Comparison of ENCODE assay signal across 1 cellular context in the genomic region with DNA sequence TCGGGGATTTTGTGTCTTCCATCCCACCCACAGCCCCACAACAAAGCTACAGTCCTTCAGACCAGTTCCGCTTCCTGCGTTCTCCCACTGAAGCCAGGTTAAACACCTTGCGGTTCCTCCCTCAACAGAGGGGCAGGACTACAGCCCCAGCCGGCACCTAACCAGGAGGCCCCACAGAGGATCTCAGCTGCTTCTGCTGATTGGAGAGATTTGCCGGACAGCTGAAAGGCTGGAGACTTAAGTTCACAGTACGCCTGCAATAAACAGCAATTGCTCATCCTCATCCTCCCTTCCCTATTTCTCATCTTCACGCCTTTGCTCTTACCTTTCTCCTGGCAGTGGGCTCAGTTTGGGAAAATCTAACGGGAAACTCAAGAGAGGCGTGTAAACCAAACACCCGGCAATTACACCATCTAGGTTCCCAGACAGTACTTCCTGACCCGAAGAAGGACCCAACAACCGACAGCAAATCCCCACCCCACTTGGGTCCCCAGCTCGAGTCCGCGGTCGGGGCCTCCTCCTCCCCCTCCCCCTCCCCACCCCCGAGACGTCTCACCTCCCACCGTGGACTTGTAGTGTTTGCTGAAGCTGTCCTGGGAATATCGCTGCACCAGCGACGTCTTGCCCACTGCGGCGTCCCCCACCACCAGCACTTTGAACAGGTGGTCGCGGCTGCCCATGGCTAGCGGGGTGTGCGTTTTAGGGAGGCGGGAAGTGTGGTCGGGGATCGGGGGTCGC.
TF ChIP-seq lines count a peak whose summit lies in the region.

No MANE protein-coding gene starts in this region.

TF ChIP-seq in A549, 52 proteins besides CTCF, POLR2A, EP300 and RAD21:
- TF ChIP-seq, protein P1, sequence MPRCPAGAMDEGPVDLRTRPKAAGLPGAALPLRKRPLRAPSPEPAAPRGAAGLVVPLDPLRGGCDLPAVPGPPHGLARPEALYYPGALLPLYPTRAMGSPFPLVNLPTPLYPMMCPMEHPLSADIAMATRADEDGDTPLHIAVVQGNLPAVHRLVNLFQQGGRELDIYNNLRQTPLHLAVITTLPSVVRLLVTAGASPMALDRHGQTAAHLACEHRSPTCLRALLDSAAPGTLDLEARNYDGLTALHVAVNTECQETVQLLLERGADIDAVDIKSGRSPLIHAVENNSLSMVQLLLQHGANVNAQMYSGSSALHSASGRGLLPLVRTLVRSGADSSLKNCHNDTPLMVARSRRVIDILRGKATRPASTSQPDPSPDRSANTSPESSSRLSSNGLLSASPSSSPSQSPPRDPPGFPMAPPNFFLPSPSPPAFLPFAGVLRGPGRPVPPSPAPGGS (IDR thresholded peaks at IDR 0.05), result no peak
- TF ChIP-seq HOXB5 (CRISPR knock-in tag; IDR thresholded peaks at IDR 0.05) (no peak), MAFK (IDR thresholded peaks at IDR 0.05; ENCODE audit: partially characterized antibody) (no peak), ZNF302 (CRISPR knock-in tag; IDR thresholded peaks at IDR 0.05) (no peak), JUN (IDR thresholded peaks at IDR 0.05) (no peak), CEBPB (IDR thresholded peaks at IDR 0.05) (no peak), TP53 (CRISPR knock-in tag; IDR thresholded peaks at IDR 0.05) (no peak)
- TF ChIP-seq, protein P2, sequence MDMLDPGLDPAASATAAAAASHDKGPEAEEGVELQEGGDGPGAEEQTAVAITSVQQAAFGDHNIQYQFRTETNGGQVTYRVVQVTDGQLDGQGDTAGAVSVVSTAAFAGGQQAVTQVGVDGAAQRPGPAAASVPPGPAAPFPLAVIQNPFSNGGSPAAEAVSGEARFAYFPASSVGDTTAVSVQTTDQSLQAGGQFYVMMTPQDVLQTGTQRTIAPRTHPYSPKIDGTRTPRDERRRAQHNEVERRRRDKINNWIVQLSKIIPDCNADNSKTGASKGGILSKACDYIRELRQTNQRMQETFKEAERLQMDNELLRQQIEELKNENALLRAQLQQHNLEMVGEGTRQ (IDR thresholded peaks at IDR 0.05), result no peak
- TF ChIP-seq, protein P3, sequence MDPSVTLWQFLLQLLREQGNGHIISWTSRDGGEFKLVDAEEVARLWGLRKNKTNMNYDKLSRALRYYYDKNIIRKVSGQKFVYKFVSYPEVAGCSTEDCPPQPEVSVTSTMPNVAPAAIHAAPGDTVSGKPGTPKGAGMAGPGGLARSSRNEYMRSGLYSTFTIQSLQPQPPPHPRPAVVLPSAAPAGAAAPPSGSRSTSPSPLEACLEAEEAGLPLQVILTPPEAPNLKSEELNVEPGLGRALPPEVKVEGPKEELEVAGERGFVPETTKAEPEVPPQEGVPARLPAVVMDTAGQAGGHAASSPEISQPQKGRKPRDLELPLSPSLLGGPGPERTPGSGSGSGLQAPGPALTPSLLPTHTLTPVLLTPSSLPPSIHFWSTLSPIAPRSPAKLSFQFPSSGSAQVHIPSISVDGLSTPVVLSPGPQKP (IDR thresholded peaks at IDR 0.05; ENCODE audit: low read depth, low read length), result no peak
